ENCODE assay signal across 9 cellular contexts in the genomic region with DNA sequence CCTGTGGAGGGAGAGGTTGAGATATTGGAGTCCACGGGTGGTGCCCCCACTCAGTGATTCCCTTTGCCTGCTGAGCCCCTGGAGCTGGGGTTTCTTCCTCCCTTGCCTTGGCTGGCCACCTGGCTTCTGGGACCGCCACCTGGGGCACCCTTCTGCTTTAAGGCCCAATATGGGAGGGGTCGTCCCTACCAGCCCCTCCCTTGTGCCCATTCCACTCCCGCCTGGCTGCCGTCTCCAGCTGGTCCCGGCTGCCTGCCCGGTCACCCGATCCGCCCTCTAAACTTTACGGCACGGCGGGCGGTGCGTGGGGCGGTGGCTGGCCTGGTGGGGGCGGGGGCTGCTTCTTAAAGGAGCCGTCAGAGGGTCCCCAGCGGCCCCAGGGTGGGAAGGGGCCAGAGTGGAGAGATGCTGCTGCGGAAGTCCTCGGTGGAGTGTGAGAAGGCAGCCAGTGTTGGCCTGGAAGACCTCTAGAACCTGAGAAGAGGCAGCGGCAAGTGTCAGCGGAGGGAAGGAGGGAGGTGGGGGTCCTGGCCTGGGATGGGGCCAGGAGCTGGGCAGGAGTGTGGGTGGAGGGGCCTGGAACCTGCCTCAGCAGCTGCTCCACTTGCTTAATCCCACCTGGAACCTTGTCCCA. TPM values are rescaled to one million over a fixed set of nuclear protein-coding genes. Genes with fewer than 3 reads are reported as not detected.
DNase-seq lines count a peak whose midpoint lies in the region; ATAC-seq and TF ChIP-seq lines count a peak whose summit lies in the region.
"Had no signal": no experiment of that assay in that cellular context is flagged by ENCODE, and none has a peak within 500 bp of the region (broad histone marks: within the 10 kb centered on the region; RNA-seq: fewer than 3 reads in every experiment).

No MANE protein-coding gene starts in this region.

- H3K9me3 Mint-ChIP-seq in activated CD8-positive, alpha-beta T cell treated with anti-CD3 and anti-CD28 coated beads for 36 hours = no peaks in the 10 kb centered on the region
- H3K9me3 Mint-ChIP-seq: T-helper 1 cell treated with Interleukin-12 subunit alpha and Interleukin-12 subunit beta and Interleukin-4 antibody, amounts not matched to agents 30 μg/mL and 1 μg/mL, for 36 hours had no signal

- H3K27ac Mint-ChIP-seq in activated CD8-positive, alpha-beta T cell treated with anti-CD3 and anti-CD28 coated beads for 36 hours = no peak overlapping the region
- H3K27ac Mint-ChIP-seq: T-helper 1 cell treated with Interleukin-12 subunit alpha and Interleukin-12 subunit beta and Interleukin-4 antibody, amounts not matched to agents 30 μg/mL and 1 μg/mL, for 36 hours had no signal

- no peaks in the 10 kb centered on the region for H3K27me3 ChIP-seq in lower lobe of right lung (ENCODE audit: low read depth)
- H3K27me3 ChIP-seq in suprapubic skin = no peaks in the 10 kb centered on the region

- H3K4me1 ChIP-seq in lower lobe of right lung = peaks cover 64% of the 10 kb centered on the region
- H3K4me1 ChIP-seq in suprapubic skin = peaks cover 72% of the 10 kb centered on the region

- no peaks in the 10 kb centered on the region for H3K36me3 Mint-ChIP-seq in activated CD8-positive, alpha-beta T cell treated with anti-CD3 and anti-CD28 coated beads for 36 hours (ENCODE audit: low read depth)

- no peak overlapping the region for H3K4me3 Mint-ChIP-seq in activated CD8-positive, alpha-beta T cell treated with anti-CD3 and anti-CD28 coated beads for 36 hours
- H3K4me3 Mint-ChIP-seq: T-helper 1 cell treated with Interleukin-12 subunit alpha and Interleukin-12 subunit beta and Interleukin-4 antibody, amounts not matched to agents 30 μg/mL and 1 μg/mL, for 36 hours had no signal

- H3K27ac ChIP-seq in coronary artery (peak overlapping the region; percentile 97 to 99), lower lobe of right lung (peak overlapping the region; percentile 93), suprapubic skin (peak overlapping the region; percentile 79)

- H3K36me3 ChIP-seq in lower lobe of right lung (no peaks in the 10 kb centered on the region), suprapubic skin (no peaks in the 10 kb centered on the region)

- TF ChIP-seq CTCF in coronary artery (IDR thresholded peaks at IDR 0.05) (no peak), lower lobe of right lung (IDR thresholded peaks at IDR 0.05) (no peak), suprapubic skin (IDR thresholded peaks at IDR 0.05) (no peak), GM10248 (IDR thresholded peaks at IDR 0.05; ENCODE audit: control extremely low read depth, extremely low read depth, low read depth, missing control alignments) (no peak)
- TF ChIP-seq CTCF in activated CD8-positive, alpha-beta T cell treated with anti-CD3 and anti-CD28 coated beads for 36 hours (IDR thresholded peaks at IDR 0.05) = no peak

- CTCF ChIA-PET in GM10248 (lab: Yijun Ruan, JAX) = interaction anchor here (0.6 to 4.6 kb wide), 9 partner anchors 9 to 147 kb away, joined by 3 to 19 read pairs (median 3); a partner anchor contains a TSS
- CTCF ChIA-PET in activated CD8-positive, alpha-beta T cell treated with anti-CD3 and anti-CD28 coated beads for 36 hours (lab: Charles Lee) = interaction anchor here (0.7 to 3.3 kb wide), 5 partner anchors 21 to 76 kb away, joined by 3 to 16 read pairs (median 4); a partner anchor contains a TSS

- intact Hi-C loops in lower lobe of right lung (cut with DNase I) = no loop called here
- intact Hi-C loops in activated CD8-positive, alpha-beta T cell treated with anti-CD3 and anti-CD28 coated beads for 36 hours (cut with micrococcal nuclease) = no loop called here

- TF ChIP-seq EP300 in Ishikawa (IDR thresholded peaks at IDR 0.05; ENCODE audit: borderline replicate concordance) (peak; percentile 72), suprapubic skin (IDR thresholded peaks at IDR 0.05) (no peak)

- H3K9me3 ChIP-seq in lower lobe of right lung (no peaks in the 10 kb centered on the region), suprapubic skin (no peaks in the 10 kb centered on the region)

- POLR2A ChIA-PET in GM10248 (lab: Yijun Ruan, JAX) = no interaction called here
- POLR2A ChIA-PET in activated CD8-positive, alpha-beta T cell treated with anti-CD3 and anti-CD28 coated beads for 36 hours (lab: Charles Lee) = interaction anchor here (0.6 to 3.3 kb wide), 6 partner anchors 20 to 67 kb away, joined by 3 to 10 read pairs (median 4); a partner anchor contains a TSS

- H3K4me1 Mint-ChIP-seq in activated CD8-positive, alpha-beta T cell treated with anti-CD3 and anti-CD28 coated beads for 36 hours (ENCODE audit: low read depth) = peaks cover 3% of the 10 kb centered on the region

- 35% methylated on average over 6 of the region's 22 CpGs for WGBS in suprapubic skin

- ATAC-seq in lower lobe of right lung = peak; percentile 49 to 57
- ATAC-seq in activated CD8-positive, alpha-beta T cell treated with anti-CD3 and anti-CD28 coated beads for 36 hours = no peak
- no peak for ATAC-seq in GM18502 (IDR thresholded peaks at IDR 0.05; ENCODE audit: poor library complexity, unreplicated experiment)

- no peak for TF ChIP-seq POLR2A in suprapubic skin (IDR thresholded peaks at IDR 0.05)

- DNase-seq in coronary artery (ENCODE audit: low spot score) (peak; percentile 87), lower lobe of right lung (peak; percentile 80), suprapubic skin (ENCODE audit: low spot score in 2 of 2) (no peak), GM10248 (ENCODE audit: extremely low spot score) (no peak), AML-193 (lab: John Stamatoyannopoulos, UW) (no peak)
- no peak for DNase-seq in activated CD8-positive, alpha-beta T cell treated with anti-CD3 and anti-CD28 coated beads for 36 hours

- H3K4me3 ChIP-seq in coronary artery (peak overlapping the region; percentile 74), lower lobe of right lung (peak overlapping the region; percentile 62), suprapubic skin (peak overlapping the region; percentile 44)

- H3K27me3 Mint-ChIP-seq in activated CD8-positive, alpha-beta T cell treated with anti-CD3 and anti-CD28 coated beads for 36 hours = peaks cover 15% of the 10 kb centered on the region

- no peak for TF ChIP-seq RAD21 in Ishikawa (IDR thresholded peaks at IDR 0.05; ENCODE audit: low read depth)

TF ChIP-seq in Ishikawa, 13 proteins besides CTCF, POLR2A, EP300 and RAD21 (continues in another document):
- peak; percentile 20 for TF ChIP-seq FOXM1 (IDR thresholded peaks at IDR 0.05; ENCODE audit: borderline replicate concordance, low read depth)
- TF ChIP-seq TEAD4 (IDR thresholded peaks at IDR 0.05) = peak; percentile 69
- TF ChIP-seq TAF1 (IDR thresholded peaks at IDR 0.05; ENCODE audit: low read depth) = peak; percentile 33; the same call in 1 of the 2 replicates
- 0 out of 2 replicates have a peak, but pooled peaks have one; percentile 24 for TF ChIP-seq YY1 (IDR thresholded peaks at IDR 0.05; ENCODE audit: low read depth)
- peak; percentile 70 for TF ChIP-seq NFIC (IDR thresholded peaks at IDR 0.05)
- peak; percentile 55 for TF ChIP-seq EGR1 (IDR thresholded peaks at IDR 0.05)
- TF ChIP-seq, protein P1, sequence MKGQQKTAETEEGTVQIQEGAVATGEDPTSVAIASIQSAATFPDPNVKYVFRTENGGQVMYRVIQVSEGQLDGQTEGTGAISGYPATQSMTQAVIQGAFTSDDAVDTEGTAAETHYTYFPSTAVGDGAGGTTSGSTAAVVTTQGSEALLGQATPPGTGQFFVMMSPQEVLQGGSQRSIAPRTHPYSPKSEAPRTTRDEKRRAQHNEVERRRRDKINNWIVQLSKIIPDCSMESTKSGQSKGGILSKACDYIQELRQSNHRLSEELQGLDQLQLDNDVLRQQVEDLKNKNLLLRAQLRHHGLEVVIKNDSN (IDR thresholded peaks at IDR 0.05) = no peak
- peak; percentile 99 for TF ChIP-seq ZBTB7A (IDR thresholded peaks at IDR 0.05; ENCODE audit: low read depth)
- TF ChIP-seq TCF12 (IDR thresholded peaks at IDR 0.05; ENCODE audit: low read depth) = peak; percentile 87
- no peak for TF ChIP-seq CEBPB (IDR thresholded peaks at IDR 0.05)

RNA-seq across cellular contexts. Expression of a gene that starts 1.6 kb away (rescaled TPM):
- total RNA-seq in lower lobe of right lung (77.6 TPM), suprapubic skin (1 to 10 TPM; 2.9 to 5.2 (median 4.1) TPM)
- 1 to 10 TPM; 1.6 to 2.3 TPM for total RNA-seq in activated CD8-positive, alpha-beta T cell treated with anti-CD3 and anti-CD28 coated beads for 36 hours

RNA-seq across cellular contexts. Expression of a gene that starts 11.5 kb away (rescaled TPM):
- total RNA-seq in lower lobe of right lung (not detected), suprapubic skin (under 1 TPM in 1 of 4 donors, not detected in 3; 0.30 TPM)
- total RNA-seq in activated CD8-positive, alpha-beta T cell treated with anti-CD3 and anti-CD28 coated beads for 36 hours = not detected

RNA-seq across cellular contexts. Expression of a gene that starts 24.8 kb away (rescaled TPM):
- total RNA-seq in lower lobe of right lung (66.9 TPM), suprapubic skin (10 to 100 TPM; 56.3 to 84.9 (median 75.2) TPM)
- 100 to 1,000 TPM; 132 to 133 TPM for total RNA-seq in activated CD8-positive, alpha-beta T cell treated with anti-CD3 and anti-CD28 coated beads for 36 hours

RNA-seq across cellular contexts. Expression of a gene that starts 31.4 kb away (rescaled TPM):
- total RNA-seq in lower lobe of right lung = 372 TPM
- total RNA-seq in suprapubic skin = 10 to 100 TPM; 70.9 to 91.3 (median 76.7) TPM
- total RNA-seq in activated CD8-positive, alpha-beta T cell treated with anti-CD3 and anti-CD28 coated beads for 36 hours = 100 to 1,000 TPM; 238 to 242 TPM

RNA-seq across cellular contexts. Expression of a gene that starts 31.8 kb away (rescaled TPM):
- total RNA-seq in lower lobe of right lung (4.0 TPM), suprapubic skin (1 to 10 TPM; 2.5 to 7.8 (median 6.1) TPM)
- total RNA-seq in activated CD8-positive, alpha-beta T cell treated with anti-CD3 and anti-CD28 coated beads for 36 hours = 1 to 10 TPM; 3.3 to 4.1 TPM

Comparison
In these comparisons a context has a peak if more than half of its experiments do, and no peak if none do; other contexts are left out.
1. DNase-seq: peak in coronary artery (single experiment) and lower lobe of right lung (single experiment); none in suprapubic skin (0 of 2), GM10248 (single experiment), activated CD8-positive, alpha-beta T cell treated with anti-CD3 and anti-CD28 coated beads for 36 hours (single experiment) and AML-193 (0 of 2).
2. ATAC-seq: peak in lower lobe of right lung (2 of 2); none in activated CD8-positive, alpha-beta T cell treated with anti-CD3 and anti-CD28 coated beads for 36 hours (single experiment) and GM18502 (single experiment).
3. RNA of a gene that starts 1.6 kb away (total RNA-seq): 77.6 TPM in lower lobe of right lung (single experiment); 2.9 to 5.2 TPM in suprapubic skin and 1.6 to 2.3 TPM in activated CD8-positive, alpha-beta T cell treated with anti-CD3 and anti-CD28 coated beads for 36 hours; every median in the first group is over 10 times any median in the second.
4. Peak in every context shown above with its lines, with median percentiles within 50 percentile points of each other: H3K27ac ChIP-seq and H3K4me3 ChIP-seq.